In genomic region chr7:70776627-70777101, GRCh38 we compare ENCODE assay signal across 11 cellular contexts.
A peak's percentile ranks its signal among the peaks of the same experiment; 100 is the strongest.
DNase-seq lines count a peak whose midpoint lies in the region; ATAC-seq and TF ChIP-seq lines count a peak whose summit lies in the region.
"Had no signal": no experiment of that assay in that cellular context is flagged by ENCODE, and none has a peak within 500 bp of the region (broad histone marks: within the 10 kb centered on the region; RNA-seq: fewer than 3 reads in every experiment).

No MANE protein-coding gene starts in this region.

- in situ Hi-C loops in SK-MEL-5 (cut with HindIII; ENCODE audit: low pct_unique_long_range_greater_than_20kb, low sequenced_read_pairs): no loop called here

- no peak overlapping the region for H3K27ac Mint-ChIP-seq in activated naive CD4-positive, alpha-beta T cell treated with anti-CD3 and anti-CD28 coated beads for 36 hours
- H3K27ac Mint-ChIP-seq: stimulated activated naive B cell treated with anti-CD40 and anti-IgM and Interleukin-4, amounts not matched to agents 10 μg/mL and 1 μg/mL and 100 μg/mL, for 72 hours had no signal

- peak overlapping the region; percentile 57 for H3K27ac ChIP-seq in temporal lobe (ENCODE audit: low read depth, low read length)
- H3K27ac ChIP-seq: ascending aorta had no signal

- H3K4me1 Mint-ChIP-seq in activated naive CD4-positive, alpha-beta T cell treated with anti-CD3 and anti-CD28 coated beads for 36 hours (ENCODE audit: low read depth): peaks cover 2% of the 10 kb centered on the region

- no peaks in the 10 kb centered on the region for H3K36me3 Mint-ChIP-seq in activated naive CD4-positive, alpha-beta T cell treated with anti-CD3 and anti-CD28 coated beads for 36 hours (ENCODE audit: low read depth)

- peak; percentile 13 for DNase-seq in activated naive CD4-positive, alpha-beta T cell treated with anti-CD3 and anti-CD28 coated beads for 36 hours
- DNase-seq in activated naive CD4-positive, alpha-beta T cell (lab: John Stamatoyannopoulos, UW): no peak
- DNase-seq in SK-MEL-5 (ENCODE audit: low read depth, low spot score) (peak; percentile 80), fibroblast of mammary gland (ENCODE audit: low read depth) (peak; percentile 68), NCI-H1694 (lab: John Stamatoyannopoulos, UW) (no peak), NCI-H2029 (lab: John Stamatoyannopoulos, UW) (no peak)
- DNase-seq: stimulated activated naive B cell treated with anti-CD40 and anti-IgM and Interleukin-4, amounts not matched to agents 10 μg/mL and 1 μg/mL and 100 μg/mL, for 72 hours had no signal

- no peak overlapping the region for H3K4me3 Mint-ChIP-seq in activated naive CD4-positive, alpha-beta T cell treated with anti-CD3 and anti-CD28 coated beads for 36 hours
- H3K4me3 Mint-ChIP-seq: stimulated activated naive B cell treated with anti-CD40 and anti-IgM and Interleukin-4, amounts not matched to agents 10 μg/mL and 1 μg/mL and 100 μg/mL, for 72 hours had no signal

- no peak for TF ChIP-seq CTCF in fibroblast of mammary gland (conservative IDR thresholded peaks at IDR 0.05; ENCODE audit: control insufficient read depth, insufficient read depth, low read depth, low read length)

- H3K9me3 Mint-ChIP-seq in activated naive CD4-positive, alpha-beta T cell treated with anti-CD3 and anti-CD28 coated beads for 36 hours: no peaks in the 10 kb centered on the region
- H3K9me3 Mint-ChIP-seq: stimulated activated naive B cell treated with anti-CD40 and anti-IgM and Interleukin-4, amounts not matched to agents 10 μg/mL and 1 μg/mL and 100 μg/mL, for 72 hours had no signal

- intact Hi-C loops in activated naive CD4-positive, alpha-beta T cell treated with anti-CD3 and anti-CD28 coated beads for 36 hours (cut with micrococcal nuclease): no loop called here

- CTCF ChIA-PET in activated naive CD4-positive, alpha-beta T cell treated with anti-CD3 and anti-CD28 coated beads for 36 hours (lab: Charles Lee): no interaction called here

- no peak for ATAC-seq in HG03095 (IDR thresholded peaks at IDR 0.05; ENCODE audit: unreplicated experiment)
- ATAC-seq: stimulated activated naive B cell treated with anti-CD40 and anti-IgM and Interleukin-4, amounts not matched to agents 10 μg/mL and 1 μg/mL and 100 μg/mL, for 72 hours had no signal

- no peaks in the 10 kb centered on the region for H3K27me3 Mint-ChIP-seq in activated naive CD4-positive, alpha-beta T cell treated with anti-CD3 and anti-CD28 coated beads for 36 hours (ENCODE audit: low read depth)
- H3K27me3 Mint-ChIP-seq: stimulated activated naive B cell treated with anti-CD40 and anti-IgM and Interleukin-4, amounts not matched to agents 10 μg/mL and 1 μg/mL and 100 μg/mL, for 72 hours had no signal

- no peak overlapping the region for H3K4me3 ChIP-seq in fibroblast of mammary gland (ENCODE audit: control insufficient read depth, low read depth, low read length)
- H3K4me3 ChIP-seq: ascending aorta; BLaER1 treated with 17β-estradiol and CSF1 and Interleukin-3, amounts not matched to agents 10 nM and 100 nM had no signal

Comparison
In these comparisons a context has a peak if more than half of its experiments do, and no peak if none do; other contexts are left out.
1. DNase-seq: peak in activated naive CD4-positive, alpha-beta T cell treated with anti-CD3 and anti-CD28 coated beads for 36 hours (single experiment), SK-MEL-5 (single experiment) and fibroblast of mammary gland (single experiment); none in activated naive CD4-positive, alpha-beta T cell (0 of 4), NCI-H1694 (single experiment) and NCI-H2029 (single experiment).